13 cellular contexts compared by ENCODE assay signal in genomic region chr1:85654066-85654782, GRCh38. TPM values are rescaled to one million over a fixed set of nuclear protein-coding genes. Genes with fewer than 3 reads are reported as not detected.
DNase-seq lines count a peak whose midpoint lies in the region; ATAC-seq and TF ChIP-seq lines count a peak whose summit lies in the region.
"Had no signal": no experiment of that assay in that cellular context is flagged by ENCODE, and none has a peak within 500 bp of the region (broad histone marks: within the 10 kb centered on the region; RNA-seq: fewer than 3 reads in every experiment).

No MANE protein-coding gene starts in this region.

- peak; percentile 37 for DNase-seq in RKO (ENCODE audit: low spot score)
- DNase-seq in non-pigmented ciliary epithelial cell (ENCODE audit: low read depth) = peak; percentile 17
- DNase-seq in NCI-H1105 (lab: John Stamatoyannopoulos, UW) = no peak
- no peak for DNase-seq in SIG-M5 treated with dmso at 0.1 percent for 504 hours (lab: John Stamatoyannopoulos, UW; ENCODE audit: unreplicated experiment)
- DNase-seq: activated naive CD4-positive, alpha-beta T cell treated with anti-CD3 and anti-CD28 coated beads, Interleukin-2, amount 10 ng/mL, durations not matched to agents 7 days and 5 days; Caco-2; lower lobe of right lung; MM.1S; trophoblast cell had no signal

- TF ChIP-seq POLR2A in GM18505 (IDR thresholded peaks at IDR 0.05; ENCODE audit: borderline replicate concordance, extremely low read depth, insufficient read depth, insufficient read length) = no peak

- ATAC-seq in GM18868 (IDR thresholded peaks at IDR 0.05; ENCODE audit: unreplicated experiment) (peak; percentile 77), esophagus mucosa (peak; percentile 50), GM18505 (IDR thresholded peaks at IDR 0.05; ENCODE audit: unreplicated experiment) (no peak), GM21390 (IDR thresholded peaks at IDR 0.05; ENCODE audit: unreplicated experiment) (no peak)
- ATAC-seq: lower lobe of right lung had no signal

RNA-seq across cellular contexts. Expression of gene ZNHIT6, which starts 54.0 kb away (rescaled TPM):
- total RNA-seq in esophagus mucosa = 12.1 TPM

Comparison
In these comparisons a context has a peak if more than half of its experiments do, and no peak if none do; other contexts are left out.
1. ATAC-seq: peak in GM18868 (single experiment) and esophagus mucosa (single experiment); none in GM18505 (single experiment) and GM21390 (single experiment).
2. DNase-seq: peak in RKO (single experiment) and non-pigmented ciliary epithelial cell (single experiment); none in NCI-H1105 (single experiment) and SIG-M5 treated with dmso at 0.1 percent for 504 hours (single experiment).